In the genomic region with DNA sequence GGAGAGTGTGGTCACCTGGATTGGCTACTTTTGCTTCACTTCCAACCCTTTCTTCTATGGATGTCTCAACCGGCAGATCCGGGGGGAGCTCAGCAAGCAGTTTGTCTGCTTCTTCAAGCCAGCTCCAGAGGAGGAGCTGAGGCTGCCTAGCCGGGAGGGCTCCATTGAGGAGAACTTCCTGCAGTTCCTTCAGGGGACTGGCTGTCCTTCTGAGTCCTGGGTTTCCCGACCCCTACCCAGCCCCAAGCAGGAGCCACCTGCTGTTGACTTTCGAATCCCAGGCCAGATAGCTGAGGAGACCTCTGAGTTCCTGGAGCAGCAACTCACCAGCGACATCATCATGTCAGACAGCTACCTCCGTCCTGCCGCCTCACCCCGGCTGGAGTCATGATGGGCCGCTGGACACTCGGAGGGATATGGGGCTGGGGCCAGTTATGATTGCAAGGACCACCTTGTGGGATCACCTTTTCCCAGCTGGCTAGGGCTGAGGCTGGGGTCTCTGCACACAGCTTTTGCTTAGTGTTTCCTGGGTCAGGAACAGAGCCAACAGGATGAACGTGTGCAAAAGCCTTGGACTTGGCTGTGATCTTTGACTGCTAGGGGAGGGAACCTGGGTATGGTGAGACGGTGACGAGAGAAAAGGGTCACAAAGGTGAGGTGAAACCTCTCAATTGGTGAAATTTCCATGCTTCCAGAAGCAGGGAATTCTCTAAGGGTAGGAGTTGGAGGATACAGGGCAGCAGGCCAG, we compare ENCODE assay signal across 1 cellular context.
TF ChIP-seq lines count a peak whose summit lies in the region.

No MANE protein-coding gene starts in this region.

TF ChIP-seq in H1, 55 proteins besides CTCF, POLR2A, EP300 and RAD21:
- TF ChIP-seq CBX8 (IDR thresholded peaks at IDR 0.05; ENCODE audit: borderline replicate concordance, low read depth, low read length) (no peak), CBX5 (IDR thresholded peaks at IDR 0.05; ENCODE audit: low read depth, low read length) (no peak), GABPA (IDR thresholded peaks at IDR 0.05; ENCODE audit: borderline replicate concordance, insufficient read depth, low read length) (no peak), CHD1 (IDR thresholded peaks at IDR 0.05; ENCODE audit: low read depth, low read length) (no peak), TCF12 (IDR thresholded peaks at IDR 0.05; ENCODE audit: low read depth, low read length) (no peak), SUZ12 (IDR thresholded peaks at IDR 0.05; ENCODE audit: low read length) (no peak), JUN (IDR thresholded peaks at IDR 0.05; ENCODE audit: low read depth, low read length) (no peak), RBBP5 (IDR thresholded peaks at IDR 0.05; ENCODE audit: borderline replicate concordance, low read depth, low read length) (no peak)
- TF ChIP-seq, protein P1, sequence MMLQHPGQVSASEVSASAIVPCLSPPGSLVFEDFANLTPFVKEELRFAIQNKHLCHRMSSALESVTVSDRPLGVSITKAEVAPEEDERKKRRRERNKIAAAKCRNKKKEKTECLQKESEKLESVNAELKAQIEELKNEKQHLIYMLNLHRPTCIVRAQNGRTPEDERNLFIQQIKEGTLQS (IDR thresholded peaks at IDR 0.05; ENCODE audit: insufficient read depth, low read depth, low read length): no peak
TF ChIP-seq in H1: peak in this region for 0.
